In genomic region chr17:79831367-79832210, GRCh38 we compare ENCODE assay signal across 1 cellular context.
A peak's percentile ranks its signal among the peaks of the same experiment; 100 is the strongest.
TF ChIP-seq lines count a peak whose summit lies in the region.

No MANE protein-coding gene starts in this region.

TF ChIP-seq in HepG2, 621 proteins besides CTCF, POLR2A, EP300 and RAD21 (continued from another document and continues in another):
- TF ChIP-seq, protein P1, sequence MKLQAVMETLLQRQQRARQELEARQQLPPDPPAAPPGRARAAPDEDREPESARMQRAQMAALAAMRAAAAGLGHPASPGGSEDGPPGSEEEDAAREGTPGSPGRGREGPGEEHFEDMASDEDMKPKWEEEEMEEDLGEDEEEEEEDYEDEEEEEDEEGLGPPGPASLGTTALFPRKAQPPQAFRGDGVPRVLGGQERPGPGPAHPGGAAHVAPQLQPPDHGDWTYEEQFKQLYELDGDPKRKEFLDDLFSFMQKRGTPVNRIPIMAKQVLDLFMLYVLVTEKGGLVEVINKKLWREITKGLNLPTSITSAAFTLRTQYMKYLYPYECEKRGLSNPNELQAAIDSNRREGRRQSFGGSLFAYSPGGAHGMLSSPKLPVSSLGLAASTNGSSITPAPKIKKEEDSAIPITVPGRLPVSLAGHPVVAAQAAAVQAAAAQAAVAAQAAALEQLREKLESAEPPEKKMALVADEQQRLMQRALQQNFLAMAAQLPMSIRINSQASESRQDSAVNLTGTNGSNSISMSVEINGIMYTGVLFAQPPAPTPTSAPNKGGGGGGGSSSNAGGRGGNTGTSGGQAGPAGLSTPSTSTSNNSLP (IDR thresholded peaks at IDR 0.05; ENCODE audit: low read depth, low read length), result no peak
- TF ChIP-seq MIER2 (CRISPR knock-in tag; IDR thresholded peaks at IDR 0.05) (no peak), RXRA (CRISPR knock-in tag; IDR thresholded peaks at IDR 0.05) (peak; percentile 65), RNF2 (conservative IDR thresholded peaks at IDR 0.05; ENCODE audit: low read depth) (peak; percentile 44; the same call in 1 of the 2 replicates), ZFP36 (IDR thresholded peaks at IDR 0.05; ENCODE audit: borderline replicate concordance, low read depth, low read length, partially characterized antibody) (no peak), ELF1 (CRISPR knock-in tag; IDR thresholded peaks at IDR 0.05) (peak; percentile 9; the same call in 1 of the 2 replicates), RARA (CRISPR knock-in tag; IDR thresholded peaks at IDR 0.05) (peak; percentile 61), ZNF746 (CRISPR knock-in tag; IDR thresholded peaks at IDR 0.05) (peak; percentile 77; the same call in 1 of the 2 replicates), SNRNP70 (IDR thresholded peaks at IDR 0.05; ENCODE audit: low read depth, low read length) (no peak), SP140L (CRISPR knock-in tag; IDR thresholded peaks at IDR 0.05; ENCODE audit: borderline replicate concordance) (no peak), ZNF605 (CRISPR knock-in tag; IDR thresholded peaks at IDR 0.05) (no peak; the same call in 1 of the 2 replicates), NFE2L1 (CRISPR knock-in tag; IDR thresholded peaks at IDR 0.05; ENCODE audit: borderline replicate concordance) (no peak), TEAD3 (CRISPR knock-in tag; optimal IDR thresholded peaks at IDR 0.05; ENCODE audit: borderline replicate concordance) (no peak), MED8 (CRISPR knock-in tag; IDR thresholded peaks at IDR 0.05; ENCODE audit: insufficient replicate concordance) (peak; percentile 55), ZNF607 (CRISPR knock-in tag; IDR thresholded peaks at IDR 0.05; ENCODE audit: borderline replicate concordance) (peak; percentile 66), IRX3 (CRISPR knock-in tag; IDR thresholded peaks at IDR 0.05; ENCODE audit: borderline replicate concordance, low read depth) (peak; percentile 44; the same call in 1 of the 2 replicates), ZNF792 (CRISPR knock-in tag; IDR thresholded peaks at IDR 0.05) (peak; percentile 63; the same call in 1 of the 2 replicates), TARDBP (CRISPR knock-in tag; IDR thresholded peaks at IDR 0.05) (peak; percentile 66; the same call in 1 of the 2 replicates), ZNF777 (CRISPR knock-in tag; IDR thresholded peaks at IDR 0.05) (no peak), ZNF468 (CRISPR knock-in tag; IDR thresholded peaks at IDR 0.05) (peak; percentile 61; the same call in 1 of the 2 replicates), ZNF687 (CRISPR knock-in tag; IDR thresholded peaks at IDR 0.05) (peak; percentile 88), KLF12 (CRISPR knock-in tag; IDR thresholded peaks at IDR 0.05; ENCODE audit: borderline replicate concordance) (no peak), HNRNPK (IDR thresholded peaks at IDR 0.05; ENCODE audit: low read depth, low read length, poor library complexity, severe bottlenecking) (peak; percentile 76), ZMYM4 (CRISPR knock-in tag; IDR thresholded peaks at IDR 0.05) (peak; percentile 57; the same call in 1 of the 2 replicates), ZNF280B (CRISPR knock-in tag; IDR thresholded peaks at IDR 0.05; ENCODE audit: borderline replicate concordance) (peak; percentile 56; the same call in 1 of the 2 replicates), POGK (CRISPR knock-in tag; conservative IDR thresholded peaks at IDR 0.05) (peak; percentile 46; the same call in 1 of the 2 replicates), SOX5 (CRISPR knock-in tag; IDR thresholded peaks at IDR 0.05; ENCODE audit: borderline replicate concordance) (peak; percentile 26; the same call in 1 of the 2 replicates), MAX (IDR thresholded peaks at IDR 0.05) (peak; percentile 79), ZBTB20 (CRISPR knock-in tag; IDR thresholded peaks at IDR 0.05; ENCODE audit: borderline replicate concordance, low read depth) (peak; percentile 72; the same call in 1 of the 2 replicates), MAFF (IDR thresholded peaks at IDR 0.05; ENCODE audit: low read depth, low read length) (no peak), FOXM1 (CRISPR knock-in tag; IDR thresholded peaks at IDR 0.05) (no peak), HNF4G (IDR thresholded peaks at IDR 0.05; ENCODE audit: borderline replicate concordance, low read depth, low read length) (peak; percentile 9; the same call in 1 of the 2 replicates), HNF4G (CRISPR knock-in tag; IDR thresholded peaks at IDR 0.05; ENCODE audit: borderline replicate concordance, low read depth) (0 out of 2 replicates have a peak, but pooled peaks have one; percentile 4), FOXJ3 (CRISPR knock-in tag; IDR thresholded peaks at IDR 0.05; ENCODE audit: borderline replicate concordance) (no peak), NRL (CRISPR knock-in tag; IDR thresholded peaks at IDR 0.05; ENCODE audit: borderline replicate concordance) (no peak; the same call in 1 of the 2 replicates), ZNF225 (CRISPR knock-in tag; IDR thresholded peaks at IDR 0.05) (peak; percentile 32; the same call in 1 of the 2 replicates), ZNF335 (CRISPR knock-in tag; IDR thresholded peaks at IDR 0.05) (peak; percentile 69), ELF3 (CRISPR knock-in tag; IDR thresholded peaks at IDR 0.05) (no peak), MEF2D (CRISPR knock-in tag; IDR thresholded peaks at IDR 0.05) (no peak; the same call in 1 of the 2 replicates), HOMEZ (CRISPR knock-in tag; IDR thresholded peaks at IDR 0.05; ENCODE audit: low read depth) (no peak), SALL1 (CRISPR knock-in tag; IDR thresholded peaks at IDR 0.05) (peak; percentile 51), ZNF30 (CRISPR knock-in tag; IDR thresholded peaks at IDR 0.05) (peak; percentile 72; the same call in 1 of the 2 replicates), ZNF556 (CRISPR knock-in tag; IDR thresholded peaks at IDR 0.05; ENCODE audit: borderline replicate concordance) (peak; percentile 62), ZNF501 (CRISPR knock-in tag; IDR thresholded peaks at IDR 0.05) (peak; percentile 18; the same call in 1 of the 2 replicates), JUN (CRISPR knock-in tag; IDR thresholded peaks at IDR 0.05) (no peak), HOXA9 (CRISPR knock-in tag; IDR thresholded peaks at IDR 0.05; ENCODE audit: borderline replicate concordance) (no peak)
- TF ChIP-seq, protein P2, sequence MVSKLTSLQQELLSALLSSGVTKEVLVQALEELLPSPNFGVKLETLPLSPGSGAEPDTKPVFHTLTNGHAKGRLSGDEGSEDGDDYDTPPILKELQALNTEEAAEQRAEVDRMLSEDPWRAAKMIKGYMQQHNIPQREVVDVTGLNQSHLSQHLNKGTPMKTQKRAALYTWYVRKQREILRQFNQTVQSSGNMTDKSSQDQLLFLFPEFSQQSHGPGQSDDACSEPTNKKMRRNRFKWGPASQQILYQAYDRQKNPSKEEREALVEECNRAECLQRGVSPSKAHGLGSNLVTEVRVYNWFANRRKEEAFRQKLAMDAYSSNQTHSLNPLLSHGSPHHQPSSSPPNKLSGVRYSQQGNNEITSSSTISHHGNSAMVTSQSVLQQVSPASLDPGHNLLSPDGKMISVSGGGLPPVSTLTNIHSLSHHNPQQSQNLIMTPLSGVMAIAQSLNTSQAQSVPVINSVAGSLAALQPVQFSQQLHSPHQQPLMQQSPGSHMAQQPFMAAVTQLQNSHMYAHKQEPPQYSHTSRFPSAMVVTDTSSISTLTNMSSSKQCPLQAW (CRISPR knock-in tag; IDR thresholded peaks at IDR 0.05), result peak; percentile 75; the same call in 1 of the 2 replicates
- TF ChIP-seq, protein P3, sequence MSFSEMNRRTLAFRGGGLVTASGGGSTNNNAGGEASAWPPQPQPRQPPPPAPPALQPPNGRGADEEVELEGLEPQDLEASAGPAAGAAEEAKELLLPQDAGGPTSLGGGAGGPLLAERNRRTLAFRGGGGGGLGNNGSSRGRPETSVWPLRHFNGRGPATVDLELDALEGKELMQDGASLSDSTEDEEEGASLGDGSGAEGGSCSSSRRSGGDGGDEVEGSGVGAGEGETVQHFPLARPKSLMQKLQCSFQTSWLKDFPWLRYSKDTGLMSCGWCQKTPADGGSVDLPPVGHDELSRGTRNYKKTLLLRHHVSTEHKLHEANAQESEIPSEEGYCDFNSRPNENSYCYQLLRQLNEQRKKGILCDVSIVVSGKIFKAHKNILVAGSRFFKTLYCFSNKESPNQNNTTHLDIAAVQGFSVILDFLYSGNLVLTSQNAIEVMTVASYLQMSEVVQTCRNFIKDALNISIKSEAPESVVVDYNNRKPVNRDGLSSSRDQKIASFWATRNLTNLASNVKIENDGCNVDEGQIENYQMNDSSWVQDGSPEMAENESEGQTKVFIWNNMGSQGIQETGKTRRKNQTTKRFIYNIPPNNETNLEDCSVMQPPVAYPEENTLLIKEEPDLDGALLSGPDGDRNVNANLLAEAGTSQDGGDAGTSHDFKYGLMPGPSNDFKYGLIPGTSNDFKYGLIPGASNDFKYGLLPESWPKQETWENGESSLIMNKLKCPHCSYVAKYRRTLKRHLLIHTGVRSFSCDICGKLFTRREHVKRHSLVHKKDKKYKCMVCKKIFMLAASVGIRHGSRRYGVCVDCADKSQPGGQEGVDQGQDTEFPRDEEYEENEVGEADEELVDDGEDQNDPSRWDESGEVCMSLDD (CRISPR knock-in tag; IDR thresholded peaks at IDR 0.05; ENCODE audit: borderline replicate concordance), result no peak
- TF ChIP-seq, protein P4, sequence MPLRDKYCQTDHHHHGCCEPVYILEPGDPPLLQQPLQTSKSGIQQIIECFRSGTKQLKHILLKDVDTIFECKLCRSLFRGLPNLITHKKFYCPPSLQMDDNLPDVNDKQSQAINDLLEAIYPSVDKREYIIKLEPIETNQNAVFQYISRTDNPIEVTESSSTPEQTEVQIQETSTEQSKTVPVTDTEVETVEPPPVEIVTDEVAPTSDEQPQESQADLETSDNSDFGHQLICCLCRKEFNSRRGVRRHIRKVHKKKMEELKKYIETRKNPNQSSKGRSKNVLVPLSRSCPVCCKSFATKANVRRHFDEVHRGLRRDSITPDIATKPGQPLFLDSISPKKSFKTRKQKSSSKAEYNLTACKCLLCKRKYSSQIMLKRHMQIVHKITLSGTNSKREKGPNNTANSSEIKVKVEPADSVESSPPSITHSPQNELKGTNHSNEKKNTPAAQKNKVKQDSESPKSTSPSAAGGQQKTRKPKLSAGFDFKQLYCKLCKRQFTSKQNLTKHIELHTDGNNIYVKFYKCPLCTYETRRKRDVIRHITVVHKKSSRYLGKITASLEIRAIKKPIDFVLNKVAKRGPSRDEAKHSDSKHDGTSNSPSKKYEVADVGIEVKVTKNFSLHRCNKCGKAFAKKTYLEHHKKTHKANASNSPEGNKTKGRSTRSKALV (CRISPR knock-in tag; IDR thresholded peaks at IDR 0.05), result no peak
